Comparison of ENCODE assay signal across 11 cellular contexts in the genomic region with DNA sequence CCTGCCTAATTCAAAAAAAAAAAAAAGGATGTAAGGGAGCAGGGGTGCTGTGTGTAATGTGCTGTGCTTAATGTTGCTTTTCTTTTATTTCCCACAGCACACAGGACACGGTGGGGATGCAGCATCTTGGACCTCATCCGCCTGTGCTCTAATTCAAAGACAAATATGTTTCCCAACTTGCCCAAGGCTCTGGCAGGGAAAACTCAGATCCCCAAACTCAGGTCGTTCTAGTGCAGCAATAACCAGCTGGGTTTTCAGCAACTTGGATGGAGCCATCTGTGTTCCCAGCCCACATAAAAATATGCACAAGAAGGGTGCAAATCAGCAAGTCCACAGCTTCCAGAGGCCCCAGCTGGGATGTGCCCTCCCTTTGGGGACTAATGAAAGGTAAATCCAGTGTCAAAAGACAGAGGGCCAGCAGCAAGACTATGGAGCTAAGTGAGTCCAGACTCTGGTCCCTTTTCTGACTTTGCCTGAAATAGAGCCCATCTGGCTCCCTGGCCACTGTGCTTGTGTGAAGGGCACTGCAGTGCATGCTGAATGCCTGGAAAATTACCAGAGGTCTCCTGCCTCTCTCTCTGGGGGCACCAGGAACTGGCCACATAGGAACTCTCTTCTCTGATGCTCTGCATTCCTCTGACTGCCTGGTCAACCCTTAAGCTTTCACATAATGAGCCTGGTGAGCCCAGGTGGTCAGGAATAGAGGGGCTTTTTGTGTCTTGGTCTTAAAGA.
DNase-seq lines count a peak whose midpoint lies in the region; ATAC-seq and TF ChIP-seq lines count a peak whose summit lies in the region.
"Had no signal": no experiment of that assay in that cellular context is flagged by ENCODE, and none has a peak within 500 bp of the region (broad histone marks: within the 10 kb centered on the region; RNA-seq: fewer than 3 reads in every experiment).

No MANE protein-coding gene starts in this region.

- intact Hi-C loops in spleen (cut with DNase I; ENCODE audit: low total_unique reads), result no loop called here
- intact Hi-C loops in CD4-positive, alpha-beta T cell (cut with DNase I, micrococcal nuclease), result no loop called here

- no peaks in the 10 kb centered on the region for H3K9me3 Mint-ChIP-seq in CD4-positive, alpha-beta T cell
- H3K9me3 Mint-ChIP-seq: endodermal cell had no signal

- no peak for TF ChIP-seq EP300 in upper lobe of left lung (IDR thresholded peaks at IDR 0.05)

- ATAC-seq in upper lobe of left lung (ENCODE audit: low FRiP score in 2 of 2), result no peak
- no peak for ATAC-seq in GM21526 (IDR thresholded peaks at IDR 0.05; ENCODE audit: low FRiP score, unreplicated experiment)
- no peak for ATAC-seq in CD4-positive, alpha-beta T cell (ENCODE audit: poor library complexity)
- ATAC-seq: upper lobe of right lung had no signal

- H3K27ac Mint-ChIP-seq in CD4-positive, alpha-beta T cell, result no peak overlapping the region
- H3K27ac Mint-ChIP-seq: endodermal cell had no signal

- CTCF ChIA-PET in CD4-positive, alpha-beta T cell (lab: Charles Lee), result no interaction called here

- H3K4me3 ChIP-seq in spleen (no peak overlapping the region), upper lobe of left lung (no peak overlapping the region)
- H3K4me3 ChIP-seq: upper lobe of right lung had no signal

- 63 to 81% (median 71%) methylated on average over 3 of the region's 3 CpGs for WGBS in spleen, 5 donors
- 72 to 81% methylated on average over 3 of the region's 3 CpGs for WGBS in upper lobe of left lung, 2 donors

- H3K27ac ChIP-seq in spleen, result peak overlapping the region in 7 of 8 donors; percentile 30 to 84 (median 75)
- peak overlapping the region in 1 of 4 donors; percentile 8 for H3K27ac ChIP-seq in upper lobe of left lung
- no peak overlapping the region for H3K27ac ChIP-seq in CD4-positive, alpha-beta T cell (ENCODE audit: low read depth, low read length)
- H3K27ac ChIP-seq: upper lobe of right lung had no signal

- no peak overlapping the region for H3K4me3 Mint-ChIP-seq in CD4-positive, alpha-beta T cell
- H3K4me3 Mint-ChIP-seq: endodermal cell had no signal

- no peaks in the 10 kb centered on the region for H3K36me3 Mint-ChIP-seq in CD4-positive, alpha-beta T cell (ENCODE audit: low read depth)

- H3K4me1 Mint-ChIP-seq in CD4-positive, alpha-beta T cell (ENCODE audit: low read depth), result no peaks in the 10 kb centered on the region

- TF ChIP-seq POLR2A in spleen (IDR thresholded peaks at IDR 0.05) (no peak), upper lobe of left lung (IDR thresholded peaks at IDR 0.05) (no peak)

- DNase-seq in NCI-H748 (lab: John Stamatoyannopoulos, UW; ENCODE audit: unreplicated experiment) (peak; percentile 31), NCI-H748 treated with DMSO at 0.1 percent for 48 hours (lab: John Stamatoyannopoulos, UW) (no peak), astrocyte of the hippocampus (ENCODE audit: low read depth, low spot score) (peak; percentile 28), islet precursor cell (peak; percentile 55), spleen (no peak), upper lobe of left lung (no peak)
- no peak for DNase-seq in CD4-positive, alpha-beta T cell
- DNase-seq: activated CD4-positive, alpha-beta T cell treated with anti-CD3 and anti-CD28 coated beads for 48 hours; endodermal cell; upper lobe of right lung had no signal

- TF ChIP-seq CTCF in spleen (IDR thresholded peaks at IDR 0.05 in 8 of 11, conservative IDR thresholded peaks at IDR 0.05 in 3 of 11), result no peak
- TF ChIP-seq CTCF in upper lobe of left lung (IDR thresholded peaks at IDR 0.05), result no peak
- TF ChIP-seq CTCF in CD4-positive, alpha-beta T cell (IDR thresholded peaks at IDR 0.05), result no peak

- H3K9me3 ChIP-seq in spleen (peaks cover 0 to 11% (median 6%) of the 10 kb centered on the region in 8 donors), upper lobe of left lung (no peaks in the 10 kb centered on the region)
- H3K9me3 ChIP-seq in CD4-positive, alpha-beta T cell (ENCODE audit: control insufficient read depth, low read length), result no peaks in the 10 kb centered on the region
- H3K9me3 ChIP-seq: upper lobe of right lung had no signal

- peaks cover 4% of the 10 kb centered on the region for H3K27me3 Mint-ChIP-seq in CD4-positive, alpha-beta T cell

- H3K36me3 ChIP-seq in spleen (no peaks in the 10 kb centered on the region), upper lobe of left lung (no peaks in the 10 kb centered on the region)
- H3K36me3 ChIP-seq: upper lobe of right lung had no signal

- POLR2A ChIA-PET in CD4-positive, alpha-beta T cell (lab: Charles Lee), result no interaction called here

- H3K27me3 ChIP-seq in spleen (replicated peaks in 1 of 7) (no peaks in the 10 kb centered on the region), upper lobe of left lung (no peaks in the 10 kb centered on the region)
- no peaks in the 10 kb centered on the region for H3K27me3 ChIP-seq in CD4-positive, alpha-beta T cell (ENCODE audit: control insufficient read depth, insufficient read depth, low read length)
- H3K27me3 ChIP-seq: upper lobe of right lung had no signal

- H3K4me1 ChIP-seq in spleen (peaks cover 13 to 52% (median 31%) of the 10 kb centered on the region in 6 donors), upper lobe of left lung (peaks cover 10 to 33% (median 29%) of the 10 kb centered on the region in 4 donors)

Comparison
In these comparisons a context has a peak if more than half of its experiments do, and no peak if none do; other contexts are left out.
1. DNase-seq: peak in NCI-H748 (single experiment), astrocyte of the hippocampus (single experiment) and islet precursor cell (single experiment); none in NCI-H748 treated with DMSO at 0.1 percent for 48 hours (single experiment), spleen (single experiment), upper lobe of left lung (0 of 2) and CD4-positive, alpha-beta T cell (0 of 10).